Comparison of ENCODE assay signal across 10 cellular contexts in genomic region chrX:84924624-84925023, GRCh38.
"Had no signal": no experiment of that assay in that cellular context is flagged by ENCODE, and none has a peak within 500 bp of the region (broad histone marks: within the 10 kb centered on the region; RNA-seq: fewer than 3 reads in every experiment).

No MANE protein-coding gene starts in this region.

- H3K4me1 ChIP-seq: HAP-1 had no signal

- H3K27ac Mint-ChIP-seq: GM23338, H9, HFFc6 had no signal

- H2AFZ ChIP-seq: GM23248, GM23338 had no signal

- H3K4me3 ChIP-seq: GM23248, GM23338, HAP-1 had no signal

- H3K36me3 ChIP-seq: HAP-1 had no signal

- H3K27ac ChIP-seq: GM23248 had no signal

- ATAC-seq: GM23338, HCT116 had no signal

- H3K4me3 Mint-ChIP-seq: GM23338, H9, HFFc6 had no signal

- H3K9me3 Mint-ChIP-seq: GM23338, HFFc6 had no signal

- DNase-seq: GM23248, GOT3, H7, H9, HCEC 1CT, HFFc6 had no signal

- H3K9ac ChIP-seq: GM23248 had no signal

- H3K4me1 Mint-ChIP-seq: GM23338, H9 had no signal

- FAIRE-seq: H54 had no signal

- H3K4me2 ChIP-seq: GM23338 had no signal
